10 cellular contexts compared by ENCODE assay signal in genomic region chr4:65943076-65943475, GRCh38.
DNase-seq lines count a peak whose midpoint lies in the region; ATAC-seq and TF ChIP-seq lines count a peak whose summit lies in the region.
"Had no signal": no experiment of that assay in that cellular context is flagged by ENCODE, and none has a peak within 500 bp of the region (broad histone marks: within the 10 kb centered on the region; RNA-seq: fewer than 3 reads in every experiment).

No MANE protein-coding gene starts in this region.

- no peak for TF ChIP-seq CTCF in adrenal gland (IDR thresholded peaks at IDR 0.05)
- no peak for TF ChIP-seq CTCF in heart left ventricle (IDR thresholded peaks at IDR 0.05)

- peak; percentile 56; the same call in 2 of the 3 replicates for ATAC-seq in SK-N-SH treated with all-trans-retinoic acid at 6 μM for 48 hours
- no peak for ATAC-seq in heart left ventricle

- H3K9me3 ChIP-seq in adrenal gland (replicated peaks in 1 of 3) (no peaks in the 10 kb centered on the region), heart left ventricle (peaks cover 0 to 4% (median 0%) of the 10 kb centered on the region in 12 donors)

- H3K36me3 ChIP-seq in adrenal gland (replicated peaks in 1 of 2) (no peaks in the 10 kb centered on the region), heart left ventricle (no peaks in the 10 kb centered on the region)

- 49 to 66% (median 50%) methylated on average over 2 of the region's 2 CpGs for WGBS in adrenal gland, 4 donors
- 41 to 43% (median 42%) methylated on average over 2 of the region's 2 CpGs for WGBS in heart left ventricle, 4 donors

- H3K4me3 ChIP-seq in adrenal gland (no peak overlapping the region), heart left ventricle (no peak overlapping the region)

- no peak for TF ChIP-seq POLR2A in adrenal gland (IDR thresholded peaks at IDR 0.05)
- no peak for TF ChIP-seq POLR2A in heart left ventricle (IDR thresholded peaks at IDR 0.05)

- intact Hi-C loops in adrenal gland (cut with DNase I), result no loop called here
- intact Hi-C loops in heart left ventricle (cut with DNase I), result no loop called here

- peak; percentile 82 for DNase-seq in A172 (ENCODE audit: low spot score)
- DNase-seq in HCEC 1CT, result peak; percentile 56
- peak; percentile 0 for DNase-seq in glomerular endothelial cell (ENCODE audit: extremely low read depth, low read depth, low spot score)
- DNase-seq in adrenal gland, result no peak
- DNase-seq in heart left ventricle, result no peak
- DNase-seq in inferior parietal cortex (ENCODE audit: extremely low spot score), result no peak
- no peak for DNase-seq in cerebellar nuclear complex (lab: John Stamatoyannopoulos, UW)
- DNase-seq: activated gamma-delta T cell treated with Interleukin-2 at 50 U/mL for 16 hours, NCI-H774 had no signal

- no peaks in the 10 kb centered on the region for H3K4me1 ChIP-seq in adrenal gland (replicated peaks in 1 of 2)
- H3K4me1 ChIP-seq in heart left ventricle, result no peaks in the 10 kb centered on the region

- H3K27ac ChIP-seq in adrenal gland (no peak overlapping the region), heart left ventricle (no peak overlapping the region)

- H3K27me3 ChIP-seq in adrenal gland (no peaks in the 10 kb centered on the region), heart left ventricle (no peaks in the 10 kb centered on the region)

TF ChIP-seq in SK-N-SH treated with all-trans-retinoic acid at 6 μM for 48 hours, 23 proteins besides CTCF, POLR2A, EP300 and RAD21:
- TF ChIP-seq ZFP3 (CRISPR knock-in tag; IDR thresholded peaks at IDR 0.05) (no peak), PATZ1 (CRISPR knock-in tag; IDR thresholded peaks at IDR 0.05; ENCODE audit: borderline replicate concordance) (no peak), TSHZ2 (CRISPR knock-in tag; IDR thresholded peaks at IDR 0.05) (no peak), OSR1 (CRISPR knock-in tag; IDR thresholded peaks at IDR 0.05) (no peak), ARNTL (CRISPR knock-in tag; IDR thresholded peaks at IDR 0.05; ENCODE audit: borderline replicate concordance, low read depth) (no peak), TOX (CRISPR knock-in tag; IDR thresholded peaks at IDR 0.05; ENCODE audit: borderline replicate concordance) (no peak), GLIS3 (CRISPR knock-in tag; IDR thresholded peaks at IDR 0.05) (no peak), ZNF565 (CRISPR knock-in tag; conservative IDR thresholded peaks at IDR 0.05; ENCODE audit: low read depth) (no peak), TCF4 (CRISPR knock-in tag; IDR thresholded peaks at IDR 0.05; ENCODE audit: borderline replicate concordance) (no peak), SNAI2 (CRISPR knock-in tag; IDR thresholded peaks at IDR 0.05) (no peak), CREB5 (CRISPR knock-in tag; IDR thresholded peaks at IDR 0.05; ENCODE audit: low read depth) (no peak), CSDC2 (CRISPR knock-in tag; IDR thresholded peaks at IDR 0.05) (no peak), CSRNP3 (CRISPR knock-in tag; IDR thresholded peaks at IDR 0.05) (no peak), POU6F1 (CRISPR knock-in tag; IDR thresholded peaks at IDR 0.05; ENCODE audit: borderline replicate concordance, low read depth) (no peak), ZNF8 (CRISPR knock-in tag; IDR thresholded peaks at IDR 0.05) (no peak), ZNF70 (CRISPR knock-in tag; IDR thresholded peaks at IDR 0.05) (no peak), ZFP30 (CRISPR knock-in tag; IDR thresholded peaks at IDR 0.05) (no peak), BACH2 (CRISPR knock-in tag; IDR thresholded peaks at IDR 0.05; ENCODE audit: borderline replicate concordance) (no peak), ESRRG (CRISPR knock-in tag; IDR thresholded peaks at IDR 0.05) (no peak), RARB (CRISPR knock-in tag; IDR thresholded peaks at IDR 0.05) (no peak)

Comparison
In these comparisons a context has a peak if more than half of its experiments do, and no peak if none do; other contexts are left out.
1. DNase-seq: peak in A172 (single experiment), HCEC 1CT (single experiment) and glomerular endothelial cell (single experiment); none in adrenal gland (0 of 7), heart left ventricle (0 of 5), inferior parietal cortex (single experiment) and cerebellar nuclear complex (0 of 2).